Comparison of ENCODE assay signal across 8 cellular contexts in the genomic region with DNA sequence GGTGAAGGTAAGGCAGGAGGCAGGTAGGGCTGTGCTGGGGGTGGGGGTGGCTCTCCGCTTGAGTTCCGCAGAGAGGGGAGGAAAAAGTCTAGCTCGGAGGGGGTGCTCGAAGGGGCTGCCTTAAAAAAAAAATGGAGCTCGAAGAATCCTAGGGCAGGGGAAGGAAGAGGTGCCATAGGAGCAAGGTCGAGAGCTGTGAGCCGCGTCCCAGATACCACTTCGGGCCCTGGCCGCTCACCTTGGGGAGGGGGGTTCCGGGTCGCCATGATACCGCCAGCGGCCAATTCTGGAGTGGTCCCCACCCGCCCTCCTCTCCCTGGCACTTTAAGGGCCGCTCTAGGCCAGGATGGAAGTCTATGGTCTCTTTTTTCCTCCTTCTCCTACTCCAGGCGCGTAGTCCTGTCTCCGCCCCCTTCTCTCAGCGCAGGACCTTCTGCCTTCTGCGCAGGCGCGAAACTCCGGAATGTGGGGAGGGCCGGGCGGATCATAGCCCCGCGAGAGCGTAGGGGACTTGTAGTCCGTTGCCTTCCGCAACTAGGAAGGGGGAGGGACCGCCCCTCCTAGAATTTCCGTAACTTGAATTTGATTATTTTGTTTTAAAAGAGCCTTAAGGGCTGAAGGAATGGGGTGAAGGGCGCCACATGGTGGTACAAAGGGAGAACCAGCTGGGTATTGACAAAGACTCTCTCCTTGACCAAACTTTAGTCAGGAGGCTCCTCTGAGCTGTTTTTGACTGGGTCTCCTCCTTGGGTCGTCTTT.
DNase-seq lines count a peak whose midpoint lies in the region; ATAC-seq lines count a peak whose summit lies in the region.

A gene with protein sequence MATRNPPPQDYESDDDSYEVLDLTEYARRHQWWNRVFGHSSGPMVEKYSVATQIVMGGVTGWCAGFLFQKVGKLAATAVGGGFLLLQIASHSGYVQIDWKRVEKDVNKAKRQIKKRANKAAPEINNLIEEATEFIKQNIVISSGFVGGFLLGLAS (minus strand): TSS at position 293 of the 759 bp plus-strand sequence. CDS start 27 bp downstream, at position 266.

- no peaks in the 10 kb centered on the region for H3K9me3 Mint-ChIP-seq in central memory CD8-positive, alpha-beta T cell

- H3K36me3 Mint-ChIP-seq in central memory CD8-positive, alpha-beta T cell (ENCODE audit: insufficient read depth): peaks cover 8% of the 10 kb centered on the region

- peak within 1 kb of the TSS; percentile 84 for H3K4me3 Mint-ChIP-seq in central memory CD8-positive, alpha-beta T cell

- peaks cover 35% of the 10 kb centered on the region for H3K4me1 Mint-ChIP-seq in central memory CD8-positive, alpha-beta T cell

- ATAC-seq in GM18909 (IDR thresholded peaks at IDR 0.05; ENCODE audit: poor library complexity, unreplicated experiment) (peak; percentile 99), HG03175 (IDR thresholded peaks at IDR 0.05; ENCODE audit: unreplicated experiment) (peak; percentile 96)
- ATAC-seq in central memory CD8-positive, alpha-beta T cell (replicated peaks; ENCODE audit: extremely low read depth, poor library complexity, severe bottlenecking): peak; percentile 89

- DNase-seq in AG08396 (ENCODE audit: low spot score): peak; percentile 92
- peak; percentile 94 for DNase-seq in NCI-H345 (lab: John Stamatoyannopoulos, UW)
- peak; percentile 79 for DNase-seq in activated CD4-positive, CD25-positive, alpha-beta regulatory T cell treated with anti-CD3 and anti-CD28 coated beads, Interleukin-2, amount 50 U/mL, for 16 hours (ENCODE audit: low read depth, low spot score)
- DNase-seq in central memory CD8-positive, alpha-beta T cell (ENCODE audit: low spot score in 2 of 2): peak; percentile 73 to 81
- peak; percentile 92 for DNase-seq in iris pigment epithelial cell (ENCODE audit: low read depth)
- peak; percentile 85 for DNase-seq in stimulated activated CD4-positive, alpha-beta T cell treated with anti-CD3 and anti-CD28 coated beads, Interleukin-12 subunit alpha, Interleukin-12 subunit beta, amount 100 ng/mL, for 4 hours

- H3K27ac Mint-ChIP-seq in central memory CD8-positive, alpha-beta T cell (ENCODE audit: low read depth): peak within 1 kb of the TSS; percentile 83

- no peaks in the 10 kb centered on the region for H3K27me3 Mint-ChIP-seq in central memory CD8-positive, alpha-beta T cell

Comparison
In these comparisons a context has a peak if more than half of its experiments do, and no peak if none do; other contexts are left out.
1. Peak in every context shown above with its lines: DNase-seq and ATAC-seq.